ENCODE assay signal across 8 cellular contexts in genomic region chr11:58654079-58654907, GRCh38. TPM values are rescaled to one million over a fixed set of nuclear protein-coding genes. Genes with fewer than 3 reads are reported as not detected.
DNase-seq lines count a peak whose midpoint lies in the region; ATAC-seq and TF ChIP-seq lines count a peak whose summit lies in the region.

No MANE protein-coding gene starts in this region.

- WGBS in gastroesophageal sphincter (ENCODE audit: low coverage in 1 of 2), 2 donors: 30 to 40% methylated on average over 1 to 9 of the region's 12 CpGs
- 31 to 36% (median 32%) methylated on average over 12 of the region's 12 CpGs for WGBS in ovary, 3 donors

- DNase-seq in ELR (ENCODE audit: low read depth) (peak; percentile 79), KBM-7 (peak; percentile 84), RWPE2 (ENCODE audit: low spot score) (peak; percentile 69), ovary (peak; percentile 62 to 86 (median 71)), tibial artery (peak; percentile 76 to 80)
- DNase-seq in activated effector memory CD4-positive, alpha-beta T cell treated with Interleukin-2 at 50 U/mL for 16 hours: peak; percentile 56

- no peak overlapping the region for H3K27ac ChIP-seq in RWPE2 (ENCODE audit: poor library complexity, severe bottlenecking)
- H3K27ac ChIP-seq in gastroesophageal sphincter: no peak overlapping the region
- no peak overlapping the region for H3K27ac ChIP-seq in ovary
- no peak overlapping the region for H3K27ac ChIP-seq in tibial artery

- no peak for TF ChIP-seq POLR2A in gastroesophageal sphincter (IDR thresholded peaks at IDR 0.05)
- TF ChIP-seq POLR2A in ovary (IDR thresholded peaks at IDR 0.05): no peak

- in situ Hi-C loops in KBM-7 (cut with MboI; ENCODE audit: low pct_unique_long_range_greater_than_20kb, low sequenced_read_pairs): no loop called here

- intact Hi-C loops in ovary (cut with DNase I): loop anchor here in 2 of 4 donors (10.0 kb wide), 2 partner anchors 131 to 481 kb away; no protein-coding TSS in a partner anchor
- intact Hi-C loops in tibial artery (cut with DNase I; ENCODE audit: low total_unique reads): loop anchor here (10.0 kb wide), 1 partner anchor 481 kb away; no protein-coding TSS in a partner anchor

- H3K27me3 ChIP-seq in RWPE2 (ENCODE audit: insufficient read depth, poor library complexity, severe bottlenecking) (no peaks in the 10 kb centered on the region), gastroesophageal sphincter (no peaks in the 10 kb centered on the region), ovary (no peaks in the 10 kb centered on the region), tibial artery (no peaks in the 10 kb centered on the region)

- peak; percentile 95 for TF ChIP-seq CTCF in RWPE2 (IDR thresholded peaks at IDR 0.05; ENCODE audit: poor library complexity, severe bottlenecking)
- peak; percentile 71 to 90 (median 78) for TF ChIP-seq CTCF in gastroesophageal sphincter (IDR thresholded peaks at IDR 0.05)
- peak; percentile 31 to 48 (median 40) for TF ChIP-seq CTCF in ovary (IDR thresholded peaks at IDR 0.05)
- TF ChIP-seq CTCF in tibial artery (IDR thresholded peaks at IDR 0.05): peak; percentile 69 to 81

- H3K9me3 ChIP-seq in RWPE2 (ENCODE audit: severe bottlenecking) (no peaks in the 10 kb centered on the region), gastroesophageal sphincter (no peaks in the 10 kb centered on the region), ovary (no peaks in the 10 kb centered on the region), tibial artery (no peaks in the 10 kb centered on the region)

- no peak for TF ChIP-seq EP300 in gastroesophageal sphincter (IDR thresholded peaks at IDR 0.05)
- TF ChIP-seq EP300 in ovary (IDR thresholded peaks at IDR 0.05): no peak

- ATAC-seq in GM21786 (IDR thresholded peaks at IDR 0.05; ENCODE audit: unreplicated experiment): peak; percentile 88
- peak; percentile 90 for ATAC-seq in RWPE2 (ENCODE audit: low read depth)
- ATAC-seq in gastroesophageal sphincter: peak; percentile 82

- H3K4me1 ChIP-seq in RWPE2 (ENCODE audit: insufficient read depth, poor library complexity, severe bottlenecking): peaks cover 10% of the 10 kb centered on the region
- peaks cover 0 to 5% (median 0%) of the 10 kb centered on the region in 3 donors for H3K4me1 ChIP-seq in gastroesophageal sphincter
- H3K4me1 ChIP-seq in ovary (ENCODE audit: insufficient read depth): peaks cover 2% of the 10 kb centered on the region
- H3K4me1 ChIP-seq in tibial artery: peaks cover 0 to 11% (median 0%) of the 10 kb centered on the region in 4 donors

- no peak overlapping the region for H3K4me3 ChIP-seq in RWPE2 (ENCODE audit: severe bottlenecking)
- H3K4me3 ChIP-seq in gastroesophageal sphincter: no peak overlapping the region
- H3K4me3 ChIP-seq in ovary: no peak overlapping the region
- no peak overlapping the region for H3K4me3 ChIP-seq in tibial artery

- H3K36me3 ChIP-seq in RWPE2 (ENCODE audit: low read depth): no peaks in the 10 kb centered on the region
- no peaks in the 10 kb centered on the region for H3K36me3 ChIP-seq in gastroesophageal sphincter
- H3K36me3 ChIP-seq in ovary: no peaks in the 10 kb centered on the region
- H3K36me3 ChIP-seq in tibial artery: no peaks in the 10 kb centered on the region

RNA-seq across cellular contexts. Expression of gene CNTF, which starts 31.8 kb away (rescaled TPM):
- 1 to 10 TPM; 1.2 to 2.4 (median 1.6) TPM for total RNA-seq in gastroesophageal sphincter
- total RNA-seq in ovary: 1 to 10 TPM in 2 of 7 donors, under 1 TPM in 5; 0.33 to 1.1 (median 0.87) TPM
- 1 to 10 TPM in 1 of 2 donors, under 1 TPM in 1; 0.22 to 2.0 TPM for polyA plus RNA-seq in ovary

Comparison
In these comparisons a context has a peak if more than half of its experiments do, and no peak if none do; other contexts are left out.
1. CTCF ChIP-seq: peak in every context shown above with its lines; median percentile 95 in RWPE2; 78 in gastroesophageal sphincter; 75 in tibial artery; 40 in ovary.